ENCODE assay signal across 8 cellular contexts in the genomic region with DNA sequence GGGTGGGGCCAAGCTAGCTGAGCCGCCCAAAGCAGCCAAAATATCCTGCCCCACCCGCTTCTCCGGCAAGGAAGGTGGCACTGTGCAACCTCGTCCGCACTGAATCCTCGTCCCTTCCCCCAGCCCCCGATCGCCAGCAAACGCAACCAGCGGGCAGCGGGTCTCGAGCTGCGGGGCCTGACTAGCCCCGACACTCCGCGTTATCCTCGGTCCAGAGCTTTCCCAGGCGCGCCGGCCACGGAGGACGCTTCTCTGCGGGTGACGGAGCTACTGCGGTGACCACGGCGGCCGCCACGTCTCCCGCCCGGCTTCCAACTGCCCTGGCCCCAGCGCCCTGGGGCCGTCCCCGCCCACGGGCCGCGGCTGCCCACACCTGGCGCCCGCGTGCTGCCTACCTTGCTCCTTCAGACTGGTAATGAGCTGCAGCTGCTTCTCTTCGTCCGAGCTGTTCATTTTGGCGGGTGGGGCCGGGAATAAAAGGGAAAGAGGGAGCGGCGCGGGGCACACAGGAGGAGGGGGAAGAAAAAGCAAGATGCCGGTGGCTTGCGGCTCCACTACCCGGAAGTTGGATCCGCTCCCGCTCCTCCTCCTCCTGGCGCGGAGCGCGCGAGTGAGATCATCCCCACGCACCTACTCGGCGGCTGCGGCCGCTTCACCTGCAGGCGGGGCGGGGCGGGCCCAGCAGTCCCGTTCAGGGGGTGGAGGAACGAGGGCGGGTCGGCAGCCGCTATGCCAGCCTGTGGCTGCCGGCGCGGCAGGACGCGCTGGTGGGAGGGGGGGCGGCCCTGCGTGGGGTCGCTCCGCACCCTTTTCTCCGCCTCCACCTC. TPM values are rescaled to one million over a fixed set of nuclear protein-coding genes. Genes with fewer than 3 reads are reported as not detected.
A peak's percentile ranks its signal among the peaks of the same experiment; 100 is the strongest.
DNase-seq lines count a peak whose midpoint lies in the region; ATAC-seq and TF ChIP-seq lines count a peak whose summit lies in the region.

Gene SHTN1, minus strand, starts transcription at position 561 of the 827 bp plus-strand sequence. Its CDS starts 108 bp downstream, at position 453.

- H2AFZ ChIP-seq in MM.1S (ENCODE audit: low read length): peak within 1 kb of the TSS; percentile 80

- peaks cover 7% of the 10 kb centered on the region for H3K36me3 Mint-ChIP-seq in MCF 10A (ENCODE audit: insufficient read depth, unreplicated experiment)

- DNase-seq in DMS79 (lab: John Stamatoyannopoulos, UW) (peak; percentile 49), MM.1S (peak; percentile 63), SJCRH30 (peak; percentile 59 to 61), MCF 10A (ENCODE audit: unreplicated experiment) (peak; percentile 83), sciatic nerve (ENCODE audit: low spot score) (peak; percentile 67), amniotic stem cell (lab: John Stamatoyannopoulos, UW) (no peak)

- peak within 1 kb of the TSS; percentile 20; the same call in 1 of the 2 replicates for H3K27ac ChIP-seq in MM.1S (ENCODE audit: low read length)
- peak within 1 kb of the TSS; percentile 75 for H3K27ac ChIP-seq in SJCRH30
- no peak within 1 kb of the TSS for H3K27ac ChIP-seq in iPS-18a (ENCODE audit: low read length)

- no peaks in the 10 kb centered on the region for H3K9me2 ChIP-seq in MM.1S (replicated peaks; ENCODE audit: insufficient read depth, low read length)

- no TSS peak for BruUV-seq in MCF 10A (replicated peaks; lab: Mats Ljungman, UMichigan)

- H3K36me3 ChIP-seq in MM.1S (replicated peaks; ENCODE audit: insufficient read depth, low read length) (no peaks in the 10 kb centered on the region), SJCRH30 (no peaks in the 10 kb centered on the region), iPS-18a (ENCODE audit: control insufficient read depth, low read depth, low read length) (no peaks in the 10 kb centered on the region)

- CTCF ChIA-PET in MCF 10A (lab: Yijun Ruan, JAX): interaction anchor here (0.6 to 1.4 kb wide), 6 partner anchors 15 to 597 kb away, joined by 3 to 7 read pairs (median 4); no protein-coding TSS in a partner anchor

- H3K27me3 ChIP-seq in MM.1S (replicated peaks; ENCODE audit: insufficient read depth, low read length): no peaks in the 10 kb centered on the region
- no peaks in the 10 kb centered on the region for H3K27me3 ChIP-seq in SJCRH30
- H3K27me3 ChIP-seq in iPS-18a (ENCODE audit: control insufficient read depth, insufficient read depth, low read length): peaks cover 16% of the 10 kb centered on the region

- H3K9me3 Mint-ChIP-seq in MCF 10A (ENCODE audit: unreplicated experiment): peaks cover 9% of the 10 kb centered on the region

- H3F3A ChIP-seq in MM.1S (ENCODE audit: insufficient read depth, low read length): no peaks in the 10 kb centered on the region

- no peaks in the 10 kb centered on the region for H4K20me1 ChIP-seq in MM.1S (ENCODE audit: insufficient read depth, low read length)

- no peaks in the 10 kb centered on the region for H3K9me3 ChIP-seq in MM.1S (replicated peaks; ENCODE audit: insufficient read depth, low read length)
- H3K9me3 ChIP-seq in SJCRH30 (replicated peaks): no peaks in the 10 kb centered on the region
- H3K9me3 ChIP-seq in iPS-18a (ENCODE audit: control insufficient read depth, low read depth, low read length): no peaks in the 10 kb centered on the region

- intact Hi-C loops in MCF 10A (cut with micrococcal nuclease): loop anchor here (1.0 to 5.0 kb wide), 5 partner anchors 30 to 162 kb away; partner anchors contain the start of gene ENO4
- intact Hi-C loops in sciatic nerve (cut with DNase I): no loop called here

- H3K4me1 ChIP-seq in MM.1S (ENCODE audit: low read length): no peaks in the 10 kb centered on the region
- no peaks in the 10 kb centered on the region; the same call in 1 of the 2 replicates for H3K4me1 ChIP-seq in SJCRH30
- peaks cover 3% of the 10 kb centered on the region for H3K4me1 ChIP-seq in iPS-18a (ENCODE audit: control insufficient read depth, low read depth, low read length)

- H3K4me2 ChIP-seq in MM.1S (ENCODE audit: low read depth, low read length): peak within 1 kb of the TSS; percentile 89

- peak within 1 kb of the TSS; percentile 80 for H3K4me3 ChIP-seq in MM.1S (ENCODE audit: low read length)
- peak within 1 kb of the TSS; percentile 89 for H3K4me3 ChIP-seq in SJCRH30
- peak within 1 kb of the TSS; percentile 87 for H3K4me3 ChIP-seq in iPS-18a (ENCODE audit: low read length)

- no peaks in the 10 kb centered on the region for H3K79me2 ChIP-seq in MM.1S (ENCODE audit: low read length)

- ATAC-seq in GM21737 (IDR thresholded peaks at IDR 0.05; ENCODE audit: unreplicated experiment) (peak; percentile 38), sciatic nerve (peak; percentile 83)

- TF ChIP-seq CTCF in MM.1S (IDR thresholded peaks at IDR 0.05; ENCODE audit: low read length): no peak
- TF ChIP-seq CTCF in MCF 10A (IDR thresholded peaks at IDR 0.05; ENCODE audit: unreplicated experiment): no peak

- H3K27me3 Mint-ChIP-seq in MCF 10A (ENCODE audit: insufficient read depth, unreplicated experiment): no peaks in the 10 kb centered on the region

- peak within 1 kb of the TSS; percentile 89 for H3K27ac Mint-ChIP-seq in MCF 10A (ENCODE audit: low read depth, unreplicated experiment)

- H3K9ac ChIP-seq in MM.1S (ENCODE audit: low read length): peak within 1 kb of the TSS; percentile 72
- H3K9ac ChIP-seq in iPS-18a (ENCODE audit: low read length): peak within 1 kb of the TSS; percentile 61

- peaks cover 17% of the 10 kb centered on the region for H3K4me1 Mint-ChIP-seq in MCF 10A (ENCODE audit: insufficient read depth, unreplicated experiment)

- peak within 1 kb of the TSS; percentile 82 for H3K4me3 Mint-ChIP-seq in MCF 10A (ENCODE audit: unreplicated experiment)

- POLR2A ChIA-PET in MCF 10A (lab: Yijun Ruan, JAX): interaction anchor here (0.8 to 1.8 kb wide), 7 partner anchors 12 to 262 kb away, joined by 3 to 10 read pairs (median 3); partner anchors contain the start of gene HSPA12A

RNA-seq across cellular contexts. Expression of gene SHTN1, which starts in this region (rescaled TPM):
- total RNA-seq in SJCRH30 (2014; rRNA removed; shearing (Covaris generic)): 7.1 and 8.8 TPM in 2 replicates
- total RNA-seq in MCF 10A (2022): 39.2 and 49.5 TPM in 2 replicates
- 23.2 TPM for total RNA-seq in sciatic nerve
